Comparison of ENCODE assay signal across 17 cellular contexts in the genomic region with DNA sequence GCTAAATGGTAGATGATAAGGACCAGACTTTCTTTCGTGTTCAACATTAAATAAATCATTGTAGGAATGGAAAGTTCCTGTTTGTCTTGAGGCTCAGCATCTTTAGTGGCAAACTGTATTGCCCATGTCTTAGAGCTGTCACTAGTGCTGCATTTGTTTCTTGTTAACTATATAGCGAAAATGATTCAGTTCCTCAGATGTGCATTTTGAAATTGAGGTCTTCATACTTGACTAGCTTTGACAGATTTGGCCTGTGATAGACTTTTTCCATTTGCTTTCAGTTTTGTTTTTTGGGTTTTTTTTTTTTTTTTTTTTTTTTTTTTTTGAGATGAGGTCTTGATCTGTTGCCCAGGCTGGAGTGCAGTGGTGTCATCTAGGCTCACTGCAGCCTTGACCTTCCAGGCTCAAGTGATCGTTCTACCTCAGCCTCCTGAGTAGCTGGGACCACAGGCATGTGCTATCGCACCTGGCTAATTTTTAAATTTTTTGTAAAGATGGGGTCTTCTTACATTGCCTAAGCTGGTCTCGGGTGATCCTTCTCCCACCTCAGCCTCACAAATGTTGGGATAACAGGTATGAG. TPM values are rescaled to one million over a fixed set of nuclear protein-coding genes. Genes with fewer than 3 reads are reported as not detected.
DNase-seq lines count a peak whose midpoint lies in the region; ATAC-seq lines count a peak whose summit lies in the region.
"Had no signal": no experiment of that assay in that cellular context is flagged by ENCODE, and none has a peak within 500 bp of the region (broad histone marks: within the 10 kb centered on the region; RNA-seq: fewer than 3 reads in every experiment).

No MANE protein-coding gene starts in this region.

- H3K4me1 ChIP-seq in CD4-positive, CD25-positive, alpha-beta regulatory T cell (ENCODE audit: control insufficient read depth, insufficient read depth, low read length, poor library complexity, severe bottlenecking), result peaks cover 7% of the 10 kb centered on the region
- H3K4me1 ChIP-seq in adipocyte (ENCODE audit: control insufficient read depth, insufficient read depth, low read length), result no peaks in the 10 kb centered on the region
- H3K4me1 ChIP-seq in neuronal stem cell (ENCODE audit: control insufficient read depth in 2 of 2, insufficient read depth in 1 of 2, low read depth in 1 of 2, low read length in 2 of 2), result no peaks in the 10 kb centered on the region

- H3K9ac ChIP-seq in adipocyte (ENCODE audit: low read length) (no peak overlapping the region), neuronal stem cell (ENCODE audit: low read depth, low read length, poor library complexity) (no peak overlapping the region)

- no peak overlapping the region for H3K4ac ChIP-seq in neuronal stem cell (ENCODE audit: low read length)

- no peak overlapping the region for H4K91ac ChIP-seq in neuronal stem cell (ENCODE audit: low read depth, low read length, poor library complexity)

- H3K27me3 Mint-ChIP-seq in CD4-positive, CD25-positive, alpha-beta regulatory T cell, result no peaks in the 10 kb centered on the region
- H3K27me3 Mint-ChIP-seq: progenitor cell of endocrine pancreas had no signal

- H3K4me3 Mint-ChIP-seq in CD4-positive, CD25-positive, alpha-beta regulatory T cell, result peak overlapping the region; percentile 70 to 85 (median 74)
- H3K4me3 Mint-ChIP-seq: endodermal cell had no signal

- H3K9me3 ChIP-seq in CD4-positive, CD25-positive, alpha-beta regulatory T cell (ENCODE audit: control insufficient read depth in 2 of 2, low read length in 2 of 2), result no peaks in the 10 kb centered on the region
- H3K9me3 ChIP-seq in adipocyte (ENCODE audit: control insufficient read depth, low read length), result no peaks in the 10 kb centered on the region
- H3K9me3 ChIP-seq in neuronal stem cell (replicated peaks in 1 of 2; ENCODE audit: control insufficient read depth in 2 of 2, insufficient read depth in 1 of 2, low read depth in 1 of 2, low read length in 2 of 2), result no peaks in the 10 kb centered on the region
- H3K9me3 ChIP-seq: thoracic aorta had no signal

- no peaks in the 10 kb centered on the region for H3K9me3 Mint-ChIP-seq in CD4-positive, CD25-positive, alpha-beta regulatory T cell
- H3K9me3 Mint-ChIP-seq: endodermal cell had no signal

- no peaks in the 10 kb centered on the region for H3K36me3 ChIP-seq in CD4-positive, CD25-positive, alpha-beta regulatory T cell (ENCODE audit: control insufficient read depth, insufficient read depth, low read length)
- no peaks in the 10 kb centered on the region for H3K36me3 ChIP-seq in adipocyte (ENCODE audit: control insufficient read depth, insufficient read depth, low read length, severe bottlenecking)
- peaks cover 32 to 100% of the 10 kb centered on the region in 2 donors for H3K36me3 ChIP-seq in neuronal stem cell (replicated peaks in 1 of 2; ENCODE audit: control insufficient read depth in 2 of 2, insufficient read depth in 2 of 2, low read length in 2 of 2)

- H3K4me1 Mint-ChIP-seq in CD4-positive, CD25-positive, alpha-beta regulatory T cell, result peaks cover 8 to 30% (median 15%) of the 10 kb centered on the region in 4 donors

- peak overlapping the region; percentile 53 for H3K27ac ChIP-seq in CD4-positive, CD25-positive, alpha-beta regulatory T cell (ENCODE audit: insufficient read depth, low read length, poor library complexity, severe bottlenecking)
- no peak overlapping the region for H3K27ac ChIP-seq in neuronal stem cell (replicated peaks; ENCODE audit: low read length)
- H3K27ac ChIP-seq: hepatocyte, thoracic aorta had no signal

- peak in 2 of 3 donors; percentile 26 to 51 for DNase-seq in CD4-positive, CD25-positive, alpha-beta regulatory T cell
- DNase-seq in adipocyte (ENCODE audit: low read depth) (peak; percentile 62), medulla oblongata (ENCODE audit: extremely low spot score) (no peak), KG1 (lab: John Stamatoyannopoulos, UW) (no peak), neuronal stem cell (ENCODE audit: low spot score) (no peak)
- DNase-seq: AML-193, aorta, endodermal cell, NCI-H1092, NCI-H510A treated with DMSO at 0.1 percent for 48 hours, SHP77 treated with DMSO at 0.1 percent for 48 hours had no signal

- ATAC-seq in CD4-positive, CD25-positive, alpha-beta regulatory T cell (ENCODE audit: low read depth in 2 of 2), result peak in 1 of 2 donors; percentile 56
- peak; percentile 70 for ATAC-seq in GM19043 (IDR thresholded peaks at IDR 0.05; ENCODE audit: low read depth, unreplicated experiment)
- peak; percentile 64 for ATAC-seq in HG03432 (IDR thresholded peaks at IDR 0.05; ENCODE audit: unreplicated experiment)
- no peak for ATAC-seq in HG03457 (IDR thresholded peaks at IDR 0.05; ENCODE audit: unreplicated experiment)

- no peak overlapping the region for H2BK5ac ChIP-seq in neuronal stem cell (ENCODE audit: low read length)

- no peak overlapping the region for H3K4me2 ChIP-seq in neuronal stem cell (ENCODE audit: insufficient read depth, low read length, poor library complexity, severe bottlenecking)
- H3K4me2 ChIP-seq: hepatocyte had no signal

- peak overlapping the region; percentile 74 to 85 (median 81) for H3K27ac Mint-ChIP-seq in CD4-positive, CD25-positive, alpha-beta regulatory T cell
- H3K27ac Mint-ChIP-seq: endodermal cell, progenitor cell of endocrine pancreas had no signal

- no CpG with 5 or more reads among the region's 5 CpGs for WGBS in neuronal stem cell (ENCODE audit: extremely low coverage in 2 of 2, insufficient read length in 2 of 2, insufficient replicate concordance in 1 of 2), 2 donors

- no peak overlapping the region for H2AFZ ChIP-seq in neuronal stem cell (ENCODE audit: low read length)
- H2AFZ ChIP-seq: hepatocyte had no signal

- H3K14ac ChIP-seq in neuronal stem cell (ENCODE audit: low read length), result no peak overlapping the region

- H3K27me3 ChIP-seq in CD4-positive, CD25-positive, alpha-beta regulatory T cell (ENCODE audit: control insufficient read depth, insufficient read depth, low read length), result no peaks in the 10 kb centered on the region
- H3K27me3 ChIP-seq in adipocyte (replicated peaks; ENCODE audit: control insufficient read depth, insufficient read depth, low read length) (no peaks in the 10 kb centered on the region), neuronal stem cell (ENCODE audit: control insufficient read depth in 3 of 3, insufficient read depth in 3 of 3, low read depth in 1 of 3, low read length in 3 of 3) (no peaks in the 10 kb centered on the region)
- H3K27me3 ChIP-seq: hepatocyte had no signal

- H3K4me3 ChIP-seq in CD4-positive, CD25-positive, alpha-beta regulatory T cell (ENCODE audit: low read depth, low read length), result peak overlapping the region; percentile 73
- no peak overlapping the region for H3K4me3 ChIP-seq in adipocyte (ENCODE audit: low read length)
- H3K4me3 ChIP-seq in neuronal stem cell (ENCODE audit: low read length in 2 of 2), result no peak overlapping the region
- H3K4me3 ChIP-seq: hepatocyte, thoracic aorta had no signal

- no peak overlapping the region for H2AK5ac ChIP-seq in neuronal stem cell (ENCODE audit: low read depth, low read length)

- H3K23ac ChIP-seq in neuronal stem cell (ENCODE audit: low read depth, low read length, poor library complexity), result no peak overlapping the region

- H3K36me3 Mint-ChIP-seq in CD4-positive, CD25-positive, alpha-beta regulatory T cell, result no peaks in the 10 kb centered on the region

- no peak overlapping the region for H2BK15ac ChIP-seq in neuronal stem cell (ENCODE audit: low read length)

- peaks cover 3% of the 10 kb centered on the region for H3K79me1 ChIP-seq in neuronal stem cell (ENCODE audit: low read depth, low read length)

- H4K8ac ChIP-seq in neuronal stem cell (ENCODE audit: low read depth, low read length), result no peak overlapping the region

- H2BK120ac ChIP-seq in neuronal stem cell (ENCODE audit: low read depth, low read length), result no peak overlapping the region

- no peak overlapping the region for H2BK12ac ChIP-seq in neuronal stem cell (ENCODE audit: low read length)

- H3K18ac ChIP-seq in neuronal stem cell (ENCODE audit: low read length), result no peak overlapping the region

RNA-seq across cellular contexts. Expression of a gene that starts 9.5 kb away (rescaled TPM):
- total RNA-seq in CD4-positive, CD25-positive, alpha-beta regulatory T cell, result 1,439 TPM
- polyA plus RNA-seq in CD4-positive, CD25-positive, alpha-beta regulatory T cell, result 1,000 to 10,000 TPM; 1,970 to 2,778 (median 2,296) TPM
- 3,764 TPM for polyA plus RNA-seq in neuronal stem cell (2013, experiment 1 of 2)
- polyA plus RNA-seq in neuronal stem cell (2013, experiment 2 of 2), result 3,897 TPM

RNA-seq across cellular contexts. Expression of a gene that starts 29.0 kb away (rescaled TPM):
- total RNA-seq in CD4-positive, CD25-positive, alpha-beta regulatory T cell, result 3.8 TPM
- polyA plus RNA-seq in CD4-positive, CD25-positive, alpha-beta regulatory T cell, result 1 to 10 TPM in 3 of 4 donors, under 1 TPM in 1; 0.74 to 1.3 (median 1.1) TPM
- 46.3 TPM for polyA plus RNA-seq in neuronal stem cell (2013, experiment 1 of 2)
- polyA plus RNA-seq in neuronal stem cell (2013, experiment 2 of 2), result 44.5 TPM

Comparison
In these comparisons a context has a peak if more than half of its experiments do, and no peak if none do; other contexts are left out.
1. DNase-seq: peak in CD4-positive, CD25-positive, alpha-beta regulatory T cell (2 of 3) and adipocyte (single experiment); none in medulla oblongata (single experiment), KG1 (single experiment) and neuronal stem cell (single experiment).